Comparison of ENCODE assay signal across 8 cellular contexts in the genomic region with DNA sequence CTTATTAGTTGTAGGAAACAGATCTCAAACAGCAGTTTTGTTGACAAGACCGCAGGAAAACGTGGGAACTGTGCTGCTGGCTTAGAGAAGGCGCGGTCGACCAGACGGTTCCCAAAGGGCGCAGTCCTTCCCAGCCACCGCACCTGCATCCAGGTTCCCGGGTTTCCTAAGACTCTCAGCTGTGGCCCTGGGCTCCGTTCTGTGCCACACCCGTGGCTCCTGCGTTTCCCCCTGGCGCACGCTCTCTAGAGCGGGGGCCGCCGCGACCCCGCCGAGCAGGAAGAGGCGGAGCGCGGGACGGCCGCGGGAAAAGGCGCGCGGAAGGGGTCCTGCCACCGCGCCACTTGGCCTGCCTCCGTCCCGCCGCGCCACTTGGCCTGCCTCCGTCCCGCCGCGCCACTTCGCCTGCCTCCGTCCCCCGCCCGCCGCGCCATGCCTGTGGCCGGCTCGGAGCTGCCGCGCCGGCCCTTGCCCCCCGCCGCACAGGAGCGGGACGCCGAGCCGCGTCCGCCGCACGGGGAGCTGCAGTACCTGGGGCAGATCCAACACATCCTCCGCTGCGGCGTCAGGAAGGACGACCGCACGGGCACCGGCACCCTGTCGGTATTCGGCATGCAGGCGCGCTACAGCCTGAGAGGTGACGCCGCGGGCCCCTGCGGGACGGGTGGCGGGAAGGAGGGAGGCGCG. TPM values are rescaled to one million over a fixed set of nuclear protein-coding genes. Genes with fewer than 3 reads are reported as not detected.
DNase-seq lines count a peak whose midpoint lies in the region; ATAC-seq and TF ChIP-seq lines count a peak whose summit lies in the region.

Gene TYMS (plus strand): TSS at position 343 of the 687 bp plus-strand sequence. CDS start 90 bp downstream, at position 433.

- peaks cover 0 to 18% (median 15%) of the 10 kb centered on the region in 3 donors for H3K4me1 Mint-ChIP-seq in T-cell

- peak within 1 kb of the TSS; percentile 91 for H3K4me3 ChIP-seq in AG10803 (ENCODE audit: low read length)

- CTCF ChIA-PET in T-cell (lab: Charles Lee), result interaction anchor here in 1 of 2 donors (1.1 kb wide), 1 partner anchor 82 kb away, joined by 3 read pairs; no protein-coding TSS in a partner anchor

- DNase-seq in AG10803 (ENCODE audit: low read depth) (peak; percentile 34), NCI-H1694 (lab: John Stamatoyannopoulos, UW) (peak; percentile 67), T-cell (peak in 19 of 34 experiments; percentile 6 to 43 (median 20)), kidney tubule cell (ENCODE audit: low spot score) (peak; percentile 80)
- peak; percentile 9 for DNase-seq in central memory CD4-positive, alpha-beta T cell
- DNase-seq in stimulated activated CD4-positive, alpha-beta T cell treated with anti-CD3 and anti-CD28 coated beads, TNF-alpha, amount 100 ng/mL, for 48 hours (ENCODE audit: low read depth in 3 of 3), result peak; percentile 21 to 41 (median 26)

- peaks cover 0 to 6% (median 0%) of the 10 kb centered on the region in 3 donors for H3K9me3 Mint-ChIP-seq in T-cell

- no peak within 1 kb of the TSS for H3K27ac Mint-ChIP-seq in T-cell

- H3K36me3 Mint-ChIP-seq in T-cell, result no peaks in the 10 kb centered on the region

- ATAC-seq in HG03025 (IDR thresholded peaks at IDR 0.05; ENCODE audit: low FRiP score, unreplicated experiment) (peak; percentile 41), T-cell (replicated peaks in 1 of 4) (peak; percentile 50 to 77 (median 66))

- POLR2A ChIA-PET in T-cell (lab: Charles Lee), result no interaction called here

- peak within 1 kb of the TSS; percentile 75 to 85 (median 79) for H3K4me3 Mint-ChIP-seq in T-cell

- peak; percentile 60 for TF ChIP-seq POLR2A in GM18526 (IDR thresholded peaks at IDR 0.05; ENCODE audit: extremely low read depth, insufficient read length)

- peaks cover 34 to 38% of the 10 kb centered on the region in 2 donors for H3K27me3 Mint-ChIP-seq in T-cell

- no peak for TF ChIP-seq CTCF in AG10803 (conservative IDR thresholded peaks at IDR 0.05; ENCODE audit: low read length)

RNA-seq across cellular contexts. Expression of gene TYMS, which starts in this region (rescaled TPM):
- 1 to 10 TPM; 1.8 to 9.7 (median 3.3) TPM for total RNA-seq in T-cell

Comparison
In these comparisons a context has a peak if more than half of its experiments do, and no peak if none do; other contexts are left out.
1. Peak in every context shown above with its lines: DNase-seq, ATAC-seq and H3K4me3 ChIP-seq.
2. DNase-seq: peak in every context shown above with its lines; median percentile 80 in kidney tubule cell; 67 in NCI-H1694; 34 in AG10803; 26 in stimulated activated CD4-positive, alpha-beta T cell treated with anti-CD3 and anti-CD28 coated beads, TNF-alpha, amount 100 ng/mL, for 48 hours; 20 in T-cell; 9 in central memory CD4-positive, alpha-beta T cell.